ENCODE assay signal across 9 cellular contexts in the genomic region with DNA sequence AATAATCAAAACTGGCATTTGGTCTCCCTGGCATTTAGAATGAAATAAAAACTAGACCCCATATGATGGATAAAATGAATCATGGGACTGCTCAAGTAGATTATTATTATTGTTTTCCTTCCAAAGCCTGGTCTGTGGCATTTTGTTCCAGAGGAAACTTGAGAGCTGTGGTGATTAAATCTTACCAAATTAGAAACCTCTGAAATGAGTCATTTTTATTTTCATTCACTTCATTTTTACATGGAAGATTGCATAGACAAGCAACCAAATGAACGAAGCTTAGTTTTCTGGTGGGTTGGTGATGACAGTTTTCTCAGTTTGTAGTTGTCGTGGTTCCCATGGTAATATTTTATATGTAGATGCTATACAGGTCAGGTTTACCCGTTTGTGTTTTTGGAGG. TPM values are rescaled to one million over a fixed set of nuclear protein-coding genes. Genes with fewer than 3 reads are reported as not detected.
A peak's percentile ranks its signal among the peaks of the same experiment; 100 is the strongest.
DNase-seq lines count a peak whose midpoint lies in the region; ATAC-seq lines count a peak whose summit lies in the region.
"Had no signal": no experiment of that assay in that cellular context is flagged by ENCODE, and none has a peak within 500 bp of the region (broad histone marks: within the 10 kb centered on the region; RNA-seq: fewer than 3 reads in every experiment).

No MANE protein-coding gene starts in this region.

- DNase-seq in amniotic epithelial cell (ENCODE audit: low read depth) (peak; percentile 60), renal cortical epithelial cell (ENCODE audit: low read depth) (peak; percentile 78), NCI-H2029 treated with DMSO at 0.1 percent for 48 hours (lab: John Stamatoyannopoulos, UW) (no peak), MG63 (no peak)
- DNase-seq in stimulated activated CD4-positive, alpha-beta T cell treated with anti-CD3 and anti-CD28 coated beads, Interleukin-12 subunit alpha, Interleukin-12 subunit beta, amount 100 ng/mL, for 4 hours, result no peak
- DNase-seq: naive thymus-derived CD4-positive, alpha-beta T cell had no signal

- H3K27me3 ChIP-seq in MG63, result no peaks in the 10 kb centered on the region

- H3K4me3 ChIP-seq in MG63, result no peak overlapping the region

- H3K36me3 ChIP-seq in MG63, result no peaks in the 10 kb centered on the region

- H3K9me3 ChIP-seq in MG63, result no peaks in the 10 kb centered on the region

- ATAC-seq in GM18858 (IDR thresholded peaks at IDR 0.05; ENCODE audit: unreplicated experiment) (peak; percentile 59), HG02981 (IDR thresholded peaks at IDR 0.05; ENCODE audit: unreplicated experiment) (peak; percentile 63), HG02798 (IDR thresholded peaks at IDR 0.05; ENCODE audit: poor library complexity, unreplicated experiment) (no peak)
- ATAC-seq: naive thymus-derived CD4-positive, alpha-beta T cell had no signal

RNA-seq across cellular contexts. Expression of a gene that starts 23.4 kb away (rescaled TPM):
- total RNA-seq in renal cortical epithelial cell, result 405 and 963 TPM in 2 replicates
- total RNA-seq in MG63 (2014; rRNA removed; shearing (Covaris generic); ENCODE audit: low replicate concordance), result 119 and 122 TPM in 2 replicates

Comparison
In these comparisons a context has a peak if more than half of its experiments do, and no peak if none do; other contexts are left out.
1. DNase-seq: peak in amniotic epithelial cell (single experiment) and renal cortical epithelial cell (single experiment); none in NCI-H2029 treated with DMSO at 0.1 percent for 48 hours (single experiment), stimulated activated CD4-positive, alpha-beta T cell treated with anti-CD3 and anti-CD28 coated beads, Interleukin-12 subunit alpha, Interleukin-12 subunit beta, amount 100 ng/mL, for 4 hours (single experiment) and MG63 (single experiment).